21 cellular contexts compared by ENCODE assay signal in genomic region chr13:82062772-82063171, GRCh38.
DNase-seq lines count a peak whose midpoint lies in the region; ATAC-seq and TF ChIP-seq lines count a peak whose summit lies in the region.
"Had no signal": no experiment of that assay in that cellular context is flagged by ENCODE, and none has a peak within 500 bp of the region (broad histone marks: within the 10 kb centered on the region; RNA-seq: fewer than 3 reads in every experiment).

No MANE protein-coding gene starts in this region.

- H3K27me3 Mint-ChIP-seq in activated CD4-positive, alpha-beta T cell treated with anti-CD3 and anti-CD28 coated beads, Interleukin-2, amount 10 ng/mL, durations not matched to agents 7 days and 5 days = no peaks in the 10 kb centered on the region
- H3K27me3 Mint-ChIP-seq in stimulated activated naive B cell treated with anti-CD40 and anti-IgM and Interleukin-4, amounts not matched to agents 10 μg/mL and 1 μg/mL and 100 μg/mL, for 72 hours = no peaks in the 10 kb centered on the region

- H3K36me3 ChIP-seq in RWPE2 (ENCODE audit: low read depth) (no peaks in the 10 kb centered on the region), Peyer's patch (no peaks in the 10 kb centered on the region)
- H3K36me3 ChIP-seq: HAP-1, SJSA1 had no signal

- peak; percentile 76 for ATAC-seq in RWPE2 (ENCODE audit: low read depth)
- no peak for ATAC-seq in stimulated activated naive B cell treated with anti-CD40 and anti-IgM and Interleukin-4, amounts not matched to agents 10 μg/mL and 1 μg/mL and 100 μg/mL, for 72 hours (replicated peaks)

- no peak for TF ChIP-seq POLR2A in Peyer's patch (IDR thresholded peaks at IDR 0.05)

- no peaks in the 10 kb centered on the region for H3K9me3 ChIP-seq in RWPE2 (ENCODE audit: severe bottlenecking)
- no peaks in the 10 kb centered on the region for H3K9me3 ChIP-seq in Peyer's patch
- H3K9me3 ChIP-seq: HAP-1 had no signal

- no peak overlapping the region for H3K4me3 ChIP-seq in RWPE2 (ENCODE audit: severe bottlenecking)
- no peak overlapping the region for H3K4me3 ChIP-seq in epithelial cell of esophagus (ENCODE audit: low read length)
- H3K4me3 ChIP-seq in skeletal muscle cell (ENCODE audit: low read depth, low read length) = no peak overlapping the region
- no peak overlapping the region for H3K4me3 ChIP-seq in Peyer's patch
- H3K4me3 ChIP-seq: HAP-1, SJSA1 had no signal

- no peaks in the 10 kb centered on the region for H3K4me1 ChIP-seq in RWPE2 (ENCODE audit: insufficient read depth, poor library complexity, severe bottlenecking)
- no peaks in the 10 kb centered on the region for H3K4me1 ChIP-seq in Peyer's patch
- H3K4me1 ChIP-seq: HAP-1, SJSA1 had no signal

- H3K27ac ChIP-seq in RWPE2 (ENCODE audit: poor library complexity, severe bottlenecking) (no peak overlapping the region), Peyer's patch (no peak overlapping the region)
- H3K27ac ChIP-seq: 22Rv1, SJSA1 had no signal

- POLR2A ChIA-PET in activated CD4-positive, alpha-beta T cell treated with anti-CD3 and anti-CD28 coated beads, Interleukin-2, amount 10 ng/mL, durations not matched to agents 7 days and 5 days (lab: Charles Lee) = no interaction called here

- H3K9me3 Mint-ChIP-seq in activated CD4-positive, alpha-beta T cell treated with anti-CD3 and anti-CD28 coated beads, Interleukin-2, amount 10 ng/mL, durations not matched to agents 7 days and 5 days = peaks cover 12% of the 10 kb centered on the region
- H3K9me3 Mint-ChIP-seq in stimulated activated naive B cell treated with anti-CD40 and anti-IgM and Interleukin-4, amounts not matched to agents 10 μg/mL and 1 μg/mL and 100 μg/mL, for 72 hours = peaks cover 4 to 5% of the 10 kb centered on the region in 2 donors

- H3K4me3 Mint-ChIP-seq in activated CD4-positive, alpha-beta T cell treated with anti-CD3 and anti-CD28 coated beads, Interleukin-2, amount 10 ng/mL, durations not matched to agents 7 days and 5 days = no peak overlapping the region
- no peak overlapping the region for H3K4me3 Mint-ChIP-seq in stimulated activated naive B cell treated with anti-CD40 and anti-IgM and Interleukin-4, amounts not matched to agents 10 μg/mL and 1 μg/mL and 100 μg/mL, for 72 hours
- H3K4me3 Mint-ChIP-seq: CD14-positive monocyte had no signal

- H3K36me3 Mint-ChIP-seq in activated CD4-positive, alpha-beta T cell treated with anti-CD3 and anti-CD28 coated beads, Interleukin-2, amount 10 ng/mL, durations not matched to agents 7 days and 5 days (ENCODE audit: low read depth) = no peaks in the 10 kb centered on the region
- no peaks in the 10 kb centered on the region for H3K36me3 Mint-ChIP-seq in stimulated activated naive B cell treated with anti-CD40 and anti-IgM and Interleukin-4, amounts not matched to agents 10 μg/mL and 1 μg/mL and 100 μg/mL, for 72 hours
- H3K36me3 Mint-ChIP-seq: CD14-positive monocyte had no signal

- DNase-seq in NCI-H524 (lab: John Stamatoyannopoulos, UW) (peak; percentile 8 to 21), NCI-H524 treated with DMSO at 0.1 percent for 48 hours (lab: John Stamatoyannopoulos, UW) (no peak), RWPE2 (ENCODE audit: low spot score) (no peak), epithelial cell of esophagus (ENCODE audit: low read depth) (peak; percentile 73), skeletal muscle cell (ENCODE audit: low read depth) (peak; percentile 3), Peyer's patch (no peak)
- DNase-seq in activated CD4-positive, alpha-beta T cell treated with anti-CD3 and anti-CD28 coated beads, Interleukin-2, amount 10 ng/mL, durations not matched to agents 7 days and 5 days = no peak
- no peak for DNase-seq in stimulated activated naive B cell treated with anti-CD40 and anti-IgM and Interleukin-4, amounts not matched to agents 10 μg/mL and 1 μg/mL and 100 μg/mL, for 72 hours
- DNase-seq: COR-L47, DMS 273 treated with DMSO at 0.1 percent for 48 hours, DND-41, GDM1, Kasumi-1, NCI-H1105, NCI-H2081 treated with DMSO at 0.1 percent for 48 hours, NCI-H510A, NCI-H82 had no signal

- TF ChIP-seq CTCF in RWPE2 (IDR thresholded peaks at IDR 0.05; ENCODE audit: poor library complexity, severe bottlenecking) (no peak), epithelial cell of esophagus (IDR thresholded peaks at IDR 0.05; ENCODE audit: insufficient read depth, low read depth, low read length, missing control alignments) (no peak), Peyer's patch (IDR thresholded peaks at IDR 0.05) (no peak)

- H3K4me1 Mint-ChIP-seq in activated CD4-positive, alpha-beta T cell treated with anti-CD3 and anti-CD28 coated beads, Interleukin-2, amount 10 ng/mL, durations not matched to agents 7 days and 5 days = no peaks in the 10 kb centered on the region
- no peaks in the 10 kb centered on the region for H3K4me1 Mint-ChIP-seq in stimulated activated naive B cell treated with anti-CD40 and anti-IgM and Interleukin-4, amounts not matched to agents 10 μg/mL and 1 μg/mL and 100 μg/mL, for 72 hours
- H3K4me1 Mint-ChIP-seq: CD14-positive monocyte had no signal

- CTCF ChIA-PET in activated CD4-positive, alpha-beta T cell treated with anti-CD3 and anti-CD28 coated beads, Interleukin-2, amount 10 ng/mL, durations not matched to agents 7 days and 5 days (lab: Charles Lee) = no interaction called here

- H3K27me3 ChIP-seq in RWPE2 (ENCODE audit: insufficient read depth, poor library complexity, severe bottlenecking) (no peaks in the 10 kb centered on the region), Peyer's patch (no peaks in the 10 kb centered on the region)
- H3K27me3 ChIP-seq: SJSA1 had no signal

- H3K27ac Mint-ChIP-seq in activated CD4-positive, alpha-beta T cell treated with anti-CD3 and anti-CD28 coated beads, Interleukin-2, amount 10 ng/mL, durations not matched to agents 7 days and 5 days = no peak overlapping the region
- no peak overlapping the region for H3K27ac Mint-ChIP-seq in stimulated activated naive B cell treated with anti-CD40 and anti-IgM and Interleukin-4, amounts not matched to agents 10 μg/mL and 1 μg/mL and 100 μg/mL, for 72 hours
- H3K27ac Mint-ChIP-seq: CD14-positive monocyte had no signal

Comparison
In these comparisons a context has a peak if more than half of its experiments do, and no peak if none do; other contexts are left out.
1. DNase-seq: peak in NCI-H524 (2 of 2), epithelial cell of esophagus (single experiment) and skeletal muscle cell (single experiment); none in NCI-H524 treated with DMSO at 0.1 percent for 48 hours (single experiment), RWPE2 (single experiment), Peyer's patch (0 of 3), activated CD4-positive, alpha-beta T cell treated with anti-CD3 and anti-CD28 coated beads, Interleukin-2, amount 10 ng/mL, durations not matched to agents 7 days and 5 days (single experiment) and stimulated activated naive B cell treated with anti-CD40 and anti-IgM and Interleukin-4, amounts not matched to agents 10 μg/mL and 1 μg/mL and 100 μg/mL, for 72 hours (single experiment).